Comparison of ENCODE assay signal across 22 cellular contexts in the genomic region with DNA sequence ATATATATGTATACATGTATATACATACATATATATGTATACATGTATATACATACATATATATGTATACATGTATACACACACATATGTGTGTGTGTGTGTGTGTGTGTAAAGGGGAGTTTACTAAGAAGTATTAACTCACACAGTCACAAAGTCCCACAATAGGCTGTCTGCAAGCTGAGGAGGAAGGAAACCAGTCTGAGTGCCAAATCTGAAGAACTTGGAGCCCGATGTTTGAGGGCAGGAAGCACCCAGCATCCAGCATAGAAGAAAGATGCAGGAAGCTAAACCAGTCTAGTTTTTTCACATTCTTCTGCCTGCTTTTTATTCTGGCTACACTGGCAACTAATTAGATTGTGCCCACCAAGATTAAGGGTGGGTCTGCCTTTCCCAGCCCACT.
DNase-seq lines count a peak whose midpoint lies in the region; ATAC-seq, FAIRE-seq and TF ChIP-seq lines count a peak whose summit lies in the region.
"Had no signal": no experiment of that assay in that cellular context is flagged by ENCODE, and none has a peak within 500 bp of the region (broad histone marks: within the 10 kb centered on the region; RNA-seq: fewer than 3 reads in every experiment).

No MANE protein-coding gene starts in this region.

- H3K27ac Mint-ChIP-seq in WTC11: no peak overlapping the region
- H3K27ac Mint-ChIP-seq: B cell; CD4-positive, alpha-beta T cell; CD8-positive, alpha-beta T cell had no signal

- POLR2A ChIA-PET in endothelial cell of umbilical vein (lab: Charles Lee): no interaction called here
- POLR2A ChIA-PET in WTC11 (lab: Charles Lee): no interaction called here

- H3K9me1 ChIP-seq in endothelial cell of umbilical vein (replicated peaks; ENCODE audit: control insufficient read depth, extremely low read depth, insufficient read depth, low read length): no peaks in the 10 kb centered on the region

- dilution Hi-C loops in endothelial cell of umbilical vein (cut with MboI; ENCODE audit: extremely low pct_ligation_motif_present, low sequenced_read_pairs): no loop called here

- no peaks in the 10 kb centered on the region for H3K4me1 Mint-ChIP-seq in WTC11
- H3K4me1 Mint-ChIP-seq: B cell had no signal

- no peak overlapping the region for H3K4me3 Mint-ChIP-seq in WTC11
- H3K4me3 Mint-ChIP-seq: B cell; CD4-positive, alpha-beta T cell; CD8-positive, alpha-beta T cell had no signal

- H3K4me1 ChIP-seq in DND-41 (ENCODE audit: insufficient read depth, low read length) (peaks cover 50% of the 10 kb centered on the region), endothelial cell of umbilical vein (ENCODE audit: control insufficient read depth, extremely low read depth, insufficient read depth, low read length) (no peaks in the 10 kb centered on the region)
- H3K4me1 ChIP-seq: A549; BLaER1 treated with 17β-estradiol and CSF1 and Interleukin-3, amounts not matched to agents 10 nM and 100 nM; Caco-2 had no signal

- no peaks in the 10 kb centered on the region for H4K20me1 ChIP-seq in DND-41 (ENCODE audit: insufficient read depth, low read length)
- no peaks in the 10 kb centered on the region for H4K20me1 ChIP-seq in endothelial cell of umbilical vein (replicated peaks; ENCODE audit: control insufficient read depth, extremely low read depth, insufficient read depth, low read length)
- H4K20me1 ChIP-seq: BLaER1 treated with 17β-estradiol and CSF1 and Interleukin-3, amounts not matched to agents 10 nM and 100 nM had no signal

- no peak for FAIRE-seq in endothelial cell of umbilical vein (lab: Jason Lieb, UNC)
- FAIRE-seq: A549, D721Med, GM12878, GM12892, GM18507 had no signal

- intact Hi-C loops in endothelial cell of umbilical vein (cut with micrococcal nuclease): no loop called here

- H3K27ac ChIP-seq in DND-41 (ENCODE audit: low read length) (peak overlapping the region; percentile 34; the same call in 1 of the 2 replicates), endothelial cell of umbilical vein (ENCODE audit: insufficient read depth, low read depth, low read length) (no peak overlapping the region)
- H3K27ac ChIP-seq: 22Rv1; A549; BLaER1 treated with 17β-estradiol and CSF1 and Interleukin-3, amounts not matched to agents 10 nM and 100 nM; C4-2B had no signal

- no peaks in the 10 kb centered on the region for H3K9me3 Mint-ChIP-seq in WTC11
- H3K9me3 Mint-ChIP-seq: CD8-positive, alpha-beta T cell had no signal

- H3K79me2 ChIP-seq in DND-41 (ENCODE audit: insufficient read depth, low read length): no peaks in the 10 kb centered on the region
- H3K79me2 ChIP-seq in endothelial cell of umbilical vein (ENCODE audit: control insufficient read depth, insufficient read depth, low read length): no peaks in the 10 kb centered on the region

- no peak for TF ChIP-seq POLR2A in endothelial cell of umbilical vein (IDR thresholded peaks at IDR 0.05; ENCODE audit: low read depth, low read length)

- H3K36me3 ChIP-seq in DND-41 (ENCODE audit: insufficient read depth, low read length) (no peaks in the 10 kb centered on the region), endothelial cell of umbilical vein (ENCODE audit: control insufficient read depth in 2 of 2, extremely low read depth in 1 of 2, insufficient read depth in 2 of 2, low read length in 2 of 2) (no peaks in the 10 kb centered on the region)
- H3K36me3 ChIP-seq: BLaER1 treated with 17β-estradiol and CSF1 and Interleukin-3, amounts not matched to agents 10 nM and 100 nM had no signal

- no peaks in the 10 kb centered on the region for H3K36me3 Mint-ChIP-seq in WTC11
- H3K36me3 Mint-ChIP-seq: CD8-positive, alpha-beta T cell had no signal

- no TSS peak for BruUV-seq in endothelial cell of umbilical vein (replicated peaks; lab: Mats Ljungman, UMichigan)

- CTCF ChIA-PET in endothelial cell of umbilical vein (lab: Charles Lee) (no interaction called here), WTC11 (lab: Charles Lee) (no interaction called here)

- H3K9me3 ChIP-seq in DND-41 (ENCODE audit: insufficient read depth, low read length, severe bottlenecking) (no peaks in the 10 kb centered on the region), endothelial cell of umbilical vein (replicated peaks; ENCODE audit: control insufficient read depth, insufficient read depth, low read length) (no peaks in the 10 kb centered on the region)
- H3K9me3 ChIP-seq: A549; BLaER1 treated with 17β-estradiol and CSF1 and Interleukin-3, amounts not matched to agents 10 nM and 100 nM; Caco-2 had no signal

- ATAC-seq in DND-41 (ENCODE audit: insufficient read depth, low read depth): no peak
- no peak for ATAC-seq in WTC11
- ATAC-seq: A549; CD8-positive, alpha-beta T cell; GM12878 had no signal

- peak overlapping the region; percentile 10; the same call in 1 of the 2 replicates for H2AFZ ChIP-seq in DND-41 (ENCODE audit: low read depth, low read length)
- no peak overlapping the region for H2AFZ ChIP-seq in endothelial cell of umbilical vein (ENCODE audit: low read depth, low read length)

- no peak for TF ChIP-seq CTCF in DND-41 (IDR thresholded peaks at IDR 0.05; ENCODE audit: borderline replicate concordance, extremely low read depth, low read length, poor library complexity, severe bottlenecking)
- TF ChIP-seq CTCF in endothelial cell of umbilical vein (IDR thresholded peaks at IDR 0.05; ENCODE audit: extremely low read depth in 1 of 2, insufficient read depth in 1 of 2, low read depth in 1 of 2, low read length in 2 of 2): no peak
- TF ChIP-seq CTCF in WTC11 (IDR thresholded peaks at IDR 0.05): no peak

- H3K27me3 ChIP-seq in DND-41 (ENCODE audit: insufficient read depth, low read length, poor library complexity) (no peaks in the 10 kb centered on the region), endothelial cell of umbilical vein (ENCODE audit: control insufficient read depth in 2 of 2, insufficient read depth in 2 of 2, low read length in 2 of 2) (no peaks in the 10 kb centered on the region)
- H3K27me3 ChIP-seq: BLaER1 treated with 17β-estradiol and CSF1 and Interleukin-3, amounts not matched to agents 10 nM and 100 nM had no signal

- no peak overlapping the region for H3K9ac ChIP-seq in DND-41 (ENCODE audit: low read depth, low read length)
- no peak overlapping the region for H3K9ac ChIP-seq in endothelial cell of umbilical vein (replicated peaks; ENCODE audit: extremely low read depth, insufficient read depth, low read length)
- H3K9ac ChIP-seq: BLaER1 treated with 17β-estradiol and CSF1 and Interleukin-3, amounts not matched to agents 10 nM and 100 nM had no signal

- DNase-seq in DND-41 (no peak), UCSD-AML1 (lab: John Stamatoyannopoulos, UW; ENCODE audit: unreplicated experiment) (peak; percentile 2), endothelial cell of umbilical vein (ENCODE audit: low read depth, low spot score) (peak; percentile 59), SKM-1 treated with dmso at 0.1 percent for 144 hours (lab: John Stamatoyannopoulos, UW; ENCODE audit: unreplicated experiment) (no peak), WTC11 (ENCODE audit: low spot score) (no peak)
- DNase-seq: AML-193; Caco-2; Calu3; CD4-positive, alpha-beta T cell; CD8-positive, alpha-beta T cell; DMS79 treated with DMSO at 0.1 percent for 48 hours; EL; GDM1 had no signal

- no peaks in the 10 kb centered on the region for H3K27me3 Mint-ChIP-seq in WTC11 (ENCODE audit: low read depth)
- H3K27me3 Mint-ChIP-seq: B cell; CD4-positive, alpha-beta T cell had no signal

- H3K4me3 ChIP-seq in DND-41 (ENCODE audit: low read depth in 1 of 2, low read length in 2 of 2) (no peak overlapping the region), endothelial cell of umbilical vein (replicated peaks in 1 of 3; ENCODE audit: insufficient read depth in 1 of 3, low read depth in 1 of 3, low read length in 3 of 3) (no peak overlapping the region)
- H3K4me3 ChIP-seq: A549; BLaER1 treated with 17β-estradiol and CSF1 and Interleukin-3, amounts not matched to agents 10 nM and 100 nM; GM12878 had no signal

- no peak overlapping the region for H3K4me2 ChIP-seq in DND-41 (ENCODE audit: insufficient read depth, low read length)
- H3K4me2 ChIP-seq in endothelial cell of umbilical vein (ENCODE audit: insufficient read depth, low read length): no peak overlapping the region
- H3K4me2 ChIP-seq: A549; BLaER1 treated with 17β-estradiol and CSF1 and Interleukin-3, amounts not matched to agents 10 nM and 100 nM had no signal

TF ChIP-seq in endothelial cell of umbilical vein, 7 proteins besides CTCF, POLR2A, EP300 and RAD21:
- no peak for TF ChIP-seq JUN (IDR thresholded peaks at IDR 0.05; ENCODE audit: borderline replicate concordance, insufficient read depth, insufficient read length, low read depth)
- TF ChIP-seq, protein P1, sequence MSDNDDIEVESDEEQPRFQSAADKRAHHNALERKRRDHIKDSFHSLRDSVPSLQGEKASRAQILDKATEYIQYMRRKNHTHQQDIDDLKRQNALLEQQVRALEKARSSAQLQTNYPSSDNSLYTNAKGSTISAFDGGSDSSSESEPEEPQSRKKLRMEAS (IDR thresholded peaks at IDR 0.05; ENCODE audit: insufficient read depth, insufficient read length): no peak
- TF ChIP-seq EZH2 (IDR thresholded peaks at IDR 0.05; ENCODE audit: borderline replicate concordance, low read depth, low read length, severe bottlenecking): no peak
- TF ChIP-seq FOS (IDR thresholded peaks at IDR 0.05; ENCODE audit: borderline replicate concordance, insufficient read depth, low read length): no peak
- no peak for TF ChIP-seq MYC (IDR thresholded peaks at IDR 0.05; ENCODE audit: low read depth, low read length)
- TF ChIP-seq POLR2AphosphoS5 (IDR thresholded peaks at IDR 0.05; ENCODE audit: insufficient read depth, low read depth, low read length): no peak
- no peak for TF ChIP-seq GATA2 (IDR thresholded peaks at IDR 0.05; ENCODE audit: insufficient read depth, insufficient read length, low read depth, low read length)

TF ChIP-seq in WTC11, 78 proteins besides CTCF, POLR2A, EP300 and RAD21 (continues in another document):
- TF ChIP-seq NFE2L1 (CRISPR knock-in tag; IDR thresholded peaks at IDR 0.05) (no peak), SP1 (CRISPR knock-in tag; conservative IDR thresholded peaks at IDR 0.05) (no peak), TEAD4 (CRISPR knock-in tag; IDR thresholded peaks at IDR 0.05) (no peak), ESRRA (CRISPR knock-in tag; IDR thresholded peaks at IDR 0.05; ENCODE audit: borderline replicate concordance) (no peak)
- TF ChIP-seq, protein P2, sequence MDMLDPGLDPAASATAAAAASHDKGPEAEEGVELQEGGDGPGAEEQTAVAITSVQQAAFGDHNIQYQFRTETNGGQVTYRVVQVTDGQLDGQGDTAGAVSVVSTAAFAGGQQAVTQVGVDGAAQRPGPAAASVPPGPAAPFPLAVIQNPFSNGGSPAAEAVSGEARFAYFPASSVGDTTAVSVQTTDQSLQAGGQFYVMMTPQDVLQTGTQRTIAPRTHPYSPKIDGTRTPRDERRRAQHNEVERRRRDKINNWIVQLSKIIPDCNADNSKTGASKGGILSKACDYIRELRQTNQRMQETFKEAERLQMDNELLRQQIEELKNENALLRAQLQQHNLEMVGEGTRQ (CRISPR knock-in tag; IDR thresholded peaks at IDR 0.05): no peak

Comparison
In these comparisons a context has a peak if more than half of its experiments do, and no peak if none do; other contexts are left out.
1. DNase-seq: peak in UCSD-AML1 (single experiment) and endothelial cell of umbilical vein (single experiment); none in DND-41 (single experiment), SKM-1 treated with dmso at 0.1 percent for 144 hours (single experiment) and WTC11 (single experiment).